ENCODE assay signal across 9 cellular contexts in the genomic region with DNA sequence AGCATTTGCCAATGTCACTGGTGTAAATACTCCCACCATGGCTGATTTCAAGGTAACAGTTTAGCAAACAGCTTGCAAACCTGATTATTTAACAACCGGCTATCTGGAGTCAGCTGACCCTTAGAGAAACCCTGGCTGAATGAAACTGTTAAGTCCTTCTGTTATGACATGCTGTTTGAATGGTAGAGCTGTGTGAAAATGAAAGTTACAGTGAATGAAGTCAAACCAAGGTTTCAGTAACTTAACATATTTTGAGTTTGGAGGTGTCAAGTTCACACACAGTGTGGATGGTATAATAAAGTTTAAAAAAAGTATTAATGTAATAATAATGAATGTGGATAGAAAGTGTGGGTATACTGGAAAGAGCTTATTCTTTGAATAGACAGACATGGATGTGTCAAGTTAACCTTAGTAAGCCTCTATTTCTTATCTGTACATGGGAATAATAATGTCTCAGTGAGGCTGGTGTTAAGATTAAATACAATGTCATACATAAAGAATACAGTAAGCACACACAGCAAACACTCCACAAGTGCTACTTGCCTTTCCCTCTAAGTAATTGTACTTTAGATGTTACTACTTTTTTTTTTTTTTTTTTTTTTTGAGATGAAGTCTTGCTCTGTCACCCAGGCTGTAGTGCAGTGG.
DNase-seq lines count a peak whose midpoint lies in the region; ATAC-seq and TF ChIP-seq lines count a peak whose summit lies in the region.
"Had no signal": no experiment of that assay in that cellular context is flagged by ENCODE, and none has a peak within 500 bp of the region (broad histone marks: within the 10 kb centered on the region; RNA-seq: fewer than 3 reads in every experiment).

No MANE protein-coding gene starts in this region.

- no peaks in the 10 kb centered on the region for H4K20me1 ChIP-seq in osteoblast (ENCODE audit: insufficient read depth, low read length)

- H3K9me3 ChIP-seq in osteoblast (ENCODE audit: low read depth, low read length), result no peaks in the 10 kb centered on the region

- TF ChIP-seq CTCF in GM12864 (IDR thresholded peaks at IDR 0.05; ENCODE audit: low read depth, low read length, missing control alignments) (no peak), osteoblast (IDR thresholded peaks at IDR 0.05; ENCODE audit: extremely low read depth, low read depth, low read length) (no peak), dorsolateral prefrontal cortex (IDR thresholded peaks at IDR 0.05 in 54 of 56, conservative IDR thresholded peaks at IDR 0.05 in 2 of 56; ENCODE audit: low read depth in 1 of 56, partially characterized antibody in 56 of 56) (no peak)

- no peak overlapping the region for H3K27ac ChIP-seq in osteoblast (ENCODE audit: low read depth, low read length)
- no peak overlapping the region for H3K27ac ChIP-seq in dorsolateral prefrontal cortex

- no peaks in the 10 kb centered on the region for H3K4me1 ChIP-seq in osteoblast (ENCODE audit: insufficient read depth, low read length)

- no peak overlapping the region for H2AFZ ChIP-seq in osteoblast (ENCODE audit: low read length)

- peaks cover 3% of the 10 kb centered on the region for H3K36me3 ChIP-seq in osteoblast (ENCODE audit: insufficient read depth, low read length)

- H3K27me3 ChIP-seq in osteoblast (ENCODE audit: insufficient read depth, low read length) (no peaks in the 10 kb centered on the region), dorsolateral prefrontal cortex (no peaks in the 10 kb centered on the region)

- no peak overlapping the region for H3K4me2 ChIP-seq in osteoblast (ENCODE audit: insufficient read depth, low read length)

- DNase-seq in GM12864 (ENCODE audit: low read depth), result peak; percentile 37
- peak; percentile 41 for DNase-seq in GM19238 (ENCODE audit: insufficient read length, low spot score)
- no peak for DNase-seq in stimulated activated CD4-positive, alpha-beta T cell treated with anti-CD3 and anti-CD28 coated beads, Interleukin-15, amount 100 ng/mL, for 24 hours
- DNase-seq in osteoblast (ENCODE audit: insufficient read length, low spot score, missing footprints), result no peak
- no peak for DNase-seq in dorsolateral prefrontal cortex
- no peak for DNase-seq in stimulated activated CD4-positive, alpha-beta T cell treated with anti-CD3 and anti-CD28 coated beads, Interleukin-2, amount 100 ng/mL, for 24 hours
- DNase-seq: NCI-H524 had no signal

- intact Hi-C loops in dorsolateral prefrontal cortex (cut with DNase I), result no loop called here

- ATAC-seq in HG02610 (IDR thresholded peaks at IDR 0.05; ENCODE audit: unreplicated experiment) (peak; percentile 99), HG03439 (IDR thresholded peaks at IDR 0.05; ENCODE audit: unreplicated experiment) (peak; percentile 99)

- no peaks in the 10 kb centered on the region for H3K79me2 ChIP-seq in osteoblast (ENCODE audit: insufficient read depth, low read length)

- H3K4me3 ChIP-seq in GM12864 (ENCODE audit: low read depth, low read length) (no peak overlapping the region), osteoblast (ENCODE audit: insufficient read depth, low read length) (no peak overlapping the region), dorsolateral prefrontal cortex (no peak overlapping the region)

Comparison
In these comparisons a context has a peak if more than half of its experiments do, and no peak if none do; other contexts are left out.
1. DNase-seq: peak in GM12864 (single experiment) and GM19238 (single experiment); none in stimulated activated CD4-positive, alpha-beta T cell treated with anti-CD3 and anti-CD28 coated beads, Interleukin-15, amount 100 ng/mL, for 24 hours (single experiment), osteoblast (single experiment), dorsolateral prefrontal cortex (0 of 10) and stimulated activated CD4-positive, alpha-beta T cell treated with anti-CD3 and anti-CD28 coated beads, Interleukin-2, amount 100 ng/mL, for 24 hours (0 of 2).